In genomic region chr18:13381907-13382682, GRCh38 we compare ENCODE assay signal across 9 cellular contexts.
A peak's percentile ranks its signal among the peaks of the same experiment; 100 is the strongest.
DNase-seq lines count a peak whose midpoint lies in the region; ATAC-seq and TF ChIP-seq lines count a peak whose summit lies in the region.
"Had no signal": no experiment of that assay in that cellular context is flagged by ENCODE, and none has a peak within 500 bp of the region (broad histone marks: within the 10 kb centered on the region; RNA-seq: fewer than 3 reads in every experiment).

No MANE protein-coding gene starts in this region.

- WGBS in upper lobe of left lung, 2 donors, result 15 to 16% methylated on average over 20 of the region's 20 CpGs

- peak in 2 of 4 donors; percentile 12 to 43 for TF ChIP-seq EP300 in upper lobe of left lung (IDR thresholded peaks at IDR 0.05)

- POLR2A ChIA-PET in WTC11 (lab: Charles Lee), result no interaction called here

- CTCF ChIA-PET in WTC11 (lab: Charles Lee), result no interaction called here

- peak overlapping the region; percentile 72 for H3K4me3 Mint-ChIP-seq in activated CD4-positive, alpha-beta T cell treated with anti-CD3 and anti-CD28 coated beads, Interleukin-2, amount 10 ng/mL, durations not matched to agents 24 days and 14 days
- H3K4me3 Mint-ChIP-seq in WTC11 (no peak overlapping the region), glutamatergic neuron (ENCODE audit: unreplicated experiment) (no peak overlapping the region)

- peak; percentile 65 for ATAC-seq in HG02759 (IDR thresholded peaks at IDR 0.05; ENCODE audit: unreplicated experiment)
- peak; percentile 91 to 94 for ATAC-seq in upper lobe of left lung (ENCODE audit: low FRiP score in 2 of 2)
- ATAC-seq in WTC11, result no peak

- H3K4me3 ChIP-seq in mucosa of stomach (ENCODE audit: low read length) (peak overlapping the region; percentile 42), upper lobe of left lung (peak overlapping the region in 3 of 4 donors; percentile 23 to 35 (median 34))

- peak in 1 of 4 donors; percentile 12 for TF ChIP-seq POLR2A in upper lobe of left lung (IDR thresholded peaks at IDR 0.05)

- H3K4me1 Mint-ChIP-seq in activated CD4-positive, alpha-beta T cell treated with anti-CD3 and anti-CD28 coated beads, Interleukin-2, amount 10 ng/mL, durations not matched to agents 24 days and 14 days, result peaks cover 50% of the 10 kb centered on the region
- H3K4me1 Mint-ChIP-seq in WTC11, result peaks cover 6% of the 10 kb centered on the region; the same call in 1 of the 2 replicates
- peaks cover 9% of the 10 kb centered on the region for H3K4me1 Mint-ChIP-seq in glutamatergic neuron (ENCODE audit: low read depth, unreplicated experiment)

- peak overlapping the region; percentile 66 to 82 (median 78) for H3K27ac ChIP-seq in upper lobe of left lung
- H3K27ac ChIP-seq: KMS-11 had no signal

- peaks cover 3% of the 10 kb centered on the region for H3K9me3 Mint-ChIP-seq in activated CD4-positive, alpha-beta T cell treated with anti-CD3 and anti-CD28 coated beads, Interleukin-2, amount 10 ng/mL, durations not matched to agents 24 days and 14 days
- H3K9me3 Mint-ChIP-seq in WTC11, result no peaks in the 10 kb centered on the region
- H3K9me3 Mint-ChIP-seq in glutamatergic neuron (ENCODE audit: unreplicated experiment), result peaks cover 3% of the 10 kb centered on the region

- peak overlapping the region; percentile 96 for H3K27ac Mint-ChIP-seq in activated CD4-positive, alpha-beta T cell treated with anti-CD3 and anti-CD28 coated beads, Interleukin-2, amount 10 ng/mL, durations not matched to agents 24 days and 14 days
- H3K27ac Mint-ChIP-seq in WTC11 (no peak overlapping the region), glutamatergic neuron (ENCODE audit: unreplicated experiment) (no peak overlapping the region)

- H3K9ac ChIP-seq in mucosa of stomach (ENCODE audit: low read length), result peak overlapping the region; percentile 79
- H3K9ac ChIP-seq: KMS-11 had no signal

- peaks cover 21% of the 10 kb centered on the region for H3K4me1 ChIP-seq in mucosa of stomach (ENCODE audit: control insufficient read depth, insufficient read depth, low read length)
- peaks cover 25 to 37% (median 31%) of the 10 kb centered on the region in 4 donors for H3K4me1 ChIP-seq in upper lobe of left lung

- H3K36me3 ChIP-seq in mucosa of stomach (ENCODE audit: control insufficient read depth, insufficient read depth, low read length) (no peaks in the 10 kb centered on the region), upper lobe of left lung (no peaks in the 10 kb centered on the region)

- no peaks in the 10 kb centered on the region for H3K9me3 ChIP-seq in mucosa of stomach (ENCODE audit: control insufficient read depth, low read length)
- H3K9me3 ChIP-seq in upper lobe of left lung, result no peaks in the 10 kb centered on the region

- no peaks in the 10 kb centered on the region for H3K27me3 ChIP-seq in mucosa of stomach (ENCODE audit: control insufficient read depth, insufficient read depth, low read length)
- H3K27me3 ChIP-seq in upper lobe of left lung, result no peaks in the 10 kb centered on the region

- no peaks in the 10 kb centered on the region for H3K27me3 Mint-ChIP-seq in activated CD4-positive, alpha-beta T cell treated with anti-CD3 and anti-CD28 coated beads, Interleukin-2, amount 10 ng/mL, durations not matched to agents 24 days and 14 days
- H3K27me3 Mint-ChIP-seq in WTC11 (ENCODE audit: low read depth), result no peaks in the 10 kb centered on the region
- H3K27me3 Mint-ChIP-seq in glutamatergic neuron (ENCODE audit: unreplicated experiment), result peaks cover 7% of the 10 kb centered on the region

- intact Hi-C loops in activated CD4-positive, alpha-beta T cell treated with anti-CD3 and anti-CD28 coated beads, Interleukin-2, amount 10 ng/mL, durations not matched to agents 24 days and 14 days (cut with micrococcal nuclease), result loop anchor here (1.0 to 5.0 kb wide), 3 partner anchors 56 to 166 kb away; no protein-coding TSS in a partner anchor

- peaks cover 6% of the 10 kb centered on the region for H3K36me3 Mint-ChIP-seq in activated CD4-positive, alpha-beta T cell treated with anti-CD3 and anti-CD28 coated beads, Interleukin-2, amount 10 ng/mL, durations not matched to agents 24 days and 14 days (ENCODE audit: low read depth)
- H3K36me3 Mint-ChIP-seq in WTC11 (no peaks in the 10 kb centered on the region), glutamatergic neuron (ENCODE audit: unreplicated experiment) (no peaks in the 10 kb centered on the region)

- DNase-seq in Daoy (ENCODE audit: low read depth) (peak; percentile 51), epidermal melanocyte (ENCODE audit: insufficient read length, low spot score) (peak; percentile 32), upper lobe of left lung (peak; percentile 66 to 86), WTC11 (ENCODE audit: low spot score) (no peak), glutamatergic neuron (no peak)
- peak; percentile 87 for DNase-seq in activated CD4-positive, alpha-beta T cell treated with anti-CD3 and anti-CD28 coated beads, Interleukin-2, amount 10 ng/mL, durations not matched to agents 24 days and 14 days

- TF ChIP-seq CTCF in upper lobe of left lung (IDR thresholded peaks at IDR 0.05), result no peak
- TF ChIP-seq CTCF in WTC11 (IDR thresholded peaks at IDR 0.05), result no peak
- TF ChIP-seq CTCF in glutamatergic neuron (IDR thresholded peaks at IDR 0.05; ENCODE audit: partially characterized antibody, unreplicated experiment), result no peak

TF ChIP-seq in WTC11, 78 proteins besides CTCF, POLR2A, EP300 and RAD21 (continues in another document):
- no peak for TF ChIP-seq ZNF512 (CRISPR knock-in tag; IDR thresholded peaks at IDR 0.05; ENCODE audit: borderline replicate concordance)
- TF ChIP-seq ATF1 (CRISPR knock-in tag; IDR thresholded peaks at IDR 0.05), result no peak
- TF ChIP-seq ZBTB21 (CRISPR knock-in tag; IDR thresholded peaks at IDR 0.05; ENCODE audit: borderline replicate concordance), result no peak
- TF ChIP-seq GABPB1 (CRISPR knock-in tag; IDR thresholded peaks at IDR 0.05), result no peak
- no peak for TF ChIP-seq EMX1 (CRISPR knock-in tag; IDR thresholded peaks at IDR 0.05)
- TF ChIP-seq USF1 (CRISPR knock-in tag; IDR thresholded peaks at IDR 0.05), result no peak
- TF ChIP-seq NFE2L1 (CRISPR knock-in tag; IDR thresholded peaks at IDR 0.05), result no peak
- no peak for TF ChIP-seq JAZF1 (CRISPR knock-in tag; IDR thresholded peaks at IDR 0.05)
- no peak for TF ChIP-seq ZNF121 (CRISPR knock-in tag; IDR thresholded peaks at IDR 0.05)
- TF ChIP-seq IRF2 (CRISPR knock-in tag; IDR thresholded peaks at IDR 0.05; ENCODE audit: borderline replicate concordance, low read depth), result no peak
- no peak for TF ChIP-seq NR3C1 (CRISPR knock-in tag; conservative IDR thresholded peaks at IDR 0.05; ENCODE audit: low read depth)
- TF ChIP-seq ZSCAN18 (CRISPR knock-in tag; IDR thresholded peaks at IDR 0.05), result no peak

Comparison
In these comparisons a context has a peak if more than half of its experiments do, and no peak if none do; other contexts are left out.
1. DNase-seq: peak in Daoy (single experiment), activated CD4-positive, alpha-beta T cell treated with anti-CD3 and anti-CD28 coated beads, Interleukin-2, amount 10 ng/mL, durations not matched to agents 24 days and 14 days (single experiment), epidermal melanocyte (single experiment) and upper lobe of left lung (2 of 2); none in WTC11 (single experiment) and glutamatergic neuron (single experiment).